ENCODE assay signal across 7 cellular contexts in genomic region chr19:17215125-17215971, GRCh38. TPM values are rescaled to one million over a fixed set of nuclear protein-coding genes. Genes with fewer than 3 reads are reported as not detected.
DNase-seq lines count a peak whose midpoint lies in the region; ATAC-seq and TF ChIP-seq lines count a peak whose summit lies in the region.

Gene USE1 (plus strand): TSS chr19:17215357. CDS start chr19:17215406, 49 bp downstream.

- 3 to 8% (median 5%) methylated on average over 26 to 56 of the region's 56 CpGs for whole genome bisulfite sequencing in spleen, 5 donors

- DNase-seq in NCI-H226 (peak; percentile 89), activated B cell treated with CpG ODN at 0.5 μM for 24 hours (peak; percentile 73), cardiac fibroblast (ENCODE audit: low read depth in 2 of 2) (peak; percentile 91 to 94), inferior parietal cortex (ENCODE audit: extremely low spot score) (peak; percentile 96), spleen (peak; percentile 97)

- CTCF ChIA-PET in activated B cell treated with CpG ODN at 0.5 μM for 24 hours (lab: Charles Lee): interaction anchor here (3.0 kb wide), 1 partner anchor 20 kb away, joined by 9 read pairs; no protein-coding TSS in a partner anchor

- H3K27me3 Mint-ChIP-seq in activated B cell treated with CpG ODN at 0.5 μM for 24 hours: no peaks in the 10 kb centered on the region

- intact Hi-C loops in activated B cell treated with CpG ODN at 0.5 μM for 24 hours (cut with micrococcal nuclease): loop anchor here (1.0 to 10.0 kb wide), 6 partner anchors 11 to 321 kb away; partner anchors contain the start of genes BABAM1, GTPBP3 and OCEL1
- intact Hi-C loops in spleen (cut with DNase I; ENCODE audit: low total_unique reads): no loop called here

- peaks cover 19% of the 10 kb centered on the region for H3K4me1 Mint-ChIP-seq in activated B cell treated with CpG ODN at 0.5 μM for 24 hours

- H3K9me3 ChIP-seq in spleen: no peaks in the 10 kb centered on the region

- TF ChIP-seq CTCF in activated B cell treated with CpG ODN at 0.5 μM for 24 hours (IDR thresholded peaks at IDR 0.05) (no peak), cardiac fibroblast (IDR thresholded peaks at IDR 0.05; ENCODE audit: low read depth, low read length) (no peak), spleen (IDR thresholded peaks at IDR 0.05 in 8 of 11, conservative IDR thresholded peaks at IDR 0.05 in 3 of 11) (peak in 1 of 11 experiments; percentile 16)

- no peaks in the 10 kb centered on the region for H3K27me3 ChIP-seq in spleen (replicated peaks in 1 of 7)

- H3K9me3 Mint-ChIP-seq in activated B cell treated with CpG ODN at 0.5 μM for 24 hours: no peaks in the 10 kb centered on the region

- H3K4me3 Mint-ChIP-seq in activated B cell treated with CpG ODN at 0.5 μM for 24 hours: peak within 1 kb of the TSS; percentile 91

- H3K36me3 ChIP-seq in spleen: peaks cover 0 to 78% (median 54%) of the 10 kb centered on the region in 6 donors

- H3K27ac Mint-ChIP-seq in activated B cell treated with CpG ODN at 0.5 μM for 24 hours: peak within 1 kb of the TSS; percentile 96

- TF ChIP-seq POLR2A in spleen (IDR thresholded peaks at IDR 0.05): peak in 1 of 3 donors; percentile 41

- ATAC-seq in GM18520 (IDR thresholded peaks at IDR 0.05; ENCODE audit: unreplicated experiment): peak; percentile 48
- ATAC-seq in HG03135 (IDR thresholded peaks at IDR 0.05; ENCODE audit: unreplicated experiment): peak; percentile 82
- ATAC-seq in activated B cell treated with CpG ODN at 0.5 μM for 24 hours (ENCODE audit: low read depth): peak; percentile 92

- peak within 1 kb of the TSS; percentile 86 to 98 (median 96) for H3K27ac ChIP-seq in spleen

- H3K36me3 Mint-ChIP-seq in activated B cell treated with CpG ODN at 0.5 μM for 24 hours (ENCODE audit: low read depth): peaks cover 53% of the 10 kb centered on the region

- H3K4me1 ChIP-seq in spleen: peaks cover 4 to 21% (median 17%) of the 10 kb centered on the region in 6 donors

- peak within 1 kb of the TSS; percentile 73 to 75 for H3K4me3 ChIP-seq in cardiac fibroblast (replicated peaks in 1 of 2; ENCODE audit: low read depth in 2 of 2, low read length in 2 of 2)
- H3K4me3 ChIP-seq in spleen: peak within 1 kb of the TSS; percentile 58 to 83 (median 64)

- POLR2A ChIA-PET in activated B cell treated with CpG ODN at 0.5 μM for 24 hours (lab: Charles Lee): interaction anchor here (0.5 to 2.7 kb wide), 29 partner anchors 9 to 1342 kb away, joined by 3 to 63 read pairs (median 4); partner anchors contain the start of genes ANKLE1, BABAM1, DDA1 and HAUS8

RNA-seq across cellular contexts. Expression of gene USE1, which starts in this region (rescaled TPM):
- 41.9 and 43.4 TPM in 2 replicates for total RNA-seq in activated B cell treated with CpG ODN at 0.5 μM for 24 hours
- 10 to 100 TPM; 17.2 to 30.4 (median 25.9) TPM for total RNA-seq in spleen
- polyA plus RNA-seq in spleen: 10 to 100 TPM; 65.1 to 74.4 (median 65.4) TPM

Comparison
In these comparisons a context has a peak if more than half of its experiments do, and no peak if none do; other contexts are left out.
1. Peak in every context shown above with its lines: DNase-seq, ATAC-seq, H3K4me3 ChIP-seq and H3K27ac ChIP-seq.